8 cellular contexts compared by ENCODE assay signal in the genomic region with DNA sequence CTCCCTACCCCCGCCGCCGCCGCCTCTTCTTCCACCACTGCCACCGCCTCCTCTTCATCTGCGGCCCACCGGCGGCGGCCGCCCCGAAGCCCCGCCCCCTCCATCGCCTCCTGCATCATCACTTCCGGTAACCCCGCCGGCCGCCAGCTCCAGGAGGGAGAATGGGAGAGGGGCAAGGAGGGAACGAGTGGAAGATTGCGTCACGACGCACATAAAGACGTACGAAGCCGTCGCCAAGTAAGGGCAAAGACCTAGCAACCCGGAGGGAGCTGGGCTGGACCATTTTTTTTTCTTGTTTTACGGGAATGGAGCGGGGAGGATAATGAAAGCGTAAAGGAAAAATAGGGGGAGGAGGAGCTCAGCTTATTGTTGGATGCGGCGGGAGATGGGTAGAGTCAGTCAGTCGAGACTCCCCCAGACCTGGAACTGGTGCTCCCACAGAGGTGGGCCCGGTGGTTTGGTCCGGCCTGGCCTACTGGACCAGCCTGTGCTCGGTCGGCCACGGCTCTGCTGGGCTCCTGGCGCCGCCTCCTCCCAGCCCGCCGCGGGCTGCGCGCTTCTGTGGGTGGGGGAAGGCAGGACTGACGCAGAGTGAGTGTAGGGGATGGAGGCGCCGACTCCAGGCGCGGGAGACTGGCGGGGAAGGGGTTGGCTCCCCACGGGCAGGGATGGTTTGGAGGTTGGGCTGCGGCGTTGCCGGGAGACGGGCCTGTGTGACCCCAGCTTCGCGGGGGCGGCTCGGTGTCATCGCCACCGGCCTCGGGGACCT. TPM values are rescaled to one million over a fixed set of nuclear protein-coding genes. Genes with fewer than 3 reads are reported as not detected.
DNase-seq lines count a peak whose midpoint lies in the region; ATAC-seq, FAIRE-seq and TF ChIP-seq lines count a peak whose summit lies in the region.

A gene with protein sequence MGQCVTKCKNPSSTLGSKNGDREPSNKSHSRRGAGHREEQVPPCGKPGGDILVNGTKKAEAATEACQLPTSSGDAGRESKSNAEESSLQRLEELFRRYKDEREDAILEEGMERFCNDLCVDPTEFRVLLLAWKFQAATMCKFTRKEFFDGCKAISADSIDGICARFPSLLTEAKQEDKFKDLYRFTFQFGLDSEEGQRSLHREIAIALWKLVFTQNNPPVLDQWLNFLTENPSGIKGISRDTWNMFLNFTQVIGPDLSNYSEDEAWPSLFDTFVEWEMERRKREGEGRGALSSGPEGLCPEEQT (minus strand): TSS at position 60 of the 769 bp plus-strand sequence. CDS start 37,820 bp downstream, outside the sequence.
A gene with protein sequence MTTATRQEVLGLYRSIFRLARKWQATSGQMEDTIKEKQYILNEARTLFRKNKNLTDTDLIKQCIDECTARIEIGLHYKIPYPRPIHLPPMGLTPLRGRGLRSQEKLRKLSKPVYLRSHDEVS (plus strand): TSS at position 473 of the 769 bp plus-strand sequence. CDS start 14,785 bp downstream, outside the sequence.

- H3K36me3 ChIP-seq in keratinocyte (ENCODE audit: control insufficient read depth in 2 of 2, extremely low read depth in 1 of 2, insufficient read depth in 2 of 2, low read length in 2 of 2): peaks cover 3 to 11% of the 10 kb centered on the region in 2 experiments

- FAIRE-seq in keratinocyte (lab: Jason Lieb, UNC): no peak

- H4K20me1 ChIP-seq in keratinocyte (ENCODE audit: control insufficient read depth, extremely low read depth, insufficient read depth, low read length): no peaks in the 10 kb centered on the region

- DNase-seq in AG08396 (ENCODE audit: low spot score) (peak; percentile 95), NCI-H460 (ENCODE audit: extremely low read depth, low read depth) (peak; percentile 98), cerebellar nuclear complex (lab: John Stamatoyannopoulos, UW) (peak; percentile 63 to 77), keratinocyte (ENCODE audit: low read depth, low spot score) (peak; percentile 91)
- DNase-seq in activated CD4-positive, CD25-positive, alpha-beta regulatory T cell treated with anti-CD3 and anti-CD28 coated beads, Interleukin-2, amount 50 U/mL, for 72 hours: peak; percentile 81
- peak; percentile 71 to 82 for DNase-seq in stimulated activated CD4-positive, alpha-beta T cell treated with anti-CD3 and anti-CD28 coated beads, Interleukin-15, amount 100 ng/mL, for 1 hour (ENCODE audit: low read depth in 1 of 2, low spot score in 1 of 2)

- H3K4me1 ChIP-seq in keratinocyte (ENCODE audit: control insufficient read depth, extremely low read depth, insufficient read depth, low read length): peaks cover 61% of the 10 kb centered on the region

- peaks cover 3% of the 10 kb centered on the region for H3K9me1 ChIP-seq in keratinocyte (ENCODE audit: control insufficient read depth, extremely low read depth, insufficient read depth, low read length)

- peak within 1 kb of the TSS; percentile 97 for H3K9ac ChIP-seq in keratinocyte (ENCODE audit: control insufficient read depth, extremely low read depth, insufficient read depth, low read length)

- H3K4me2 ChIP-seq in keratinocyte (ENCODE audit: control insufficient read depth, extremely low read depth, insufficient read depth, low read depth, low read length): peak within 1 kb of the TSS; percentile 93

- no peak for TF ChIP-seq CTCF in keratinocyte (optimal IDR thresholded peaks at IDR 0.05 in 1 of 3, IDR thresholded peaks at IDR 0.05 in 1 of 3, conservative IDR thresholded peaks at IDR 0.05 in 1 of 3; ENCODE audit: extremely low read depth in 1 of 3, insufficient read depth in 2 of 3, low read length in 3 of 3)

- no peaks in the 10 kb centered on the region for H3K9me3 ChIP-seq in keratinocyte (ENCODE audit: control insufficient read depth, low read depth, low read length)

- no peaks in the 10 kb centered on the region for H3K27me3 ChIP-seq in keratinocyte (ENCODE audit: control insufficient read depth, extremely low read depth, insufficient read depth, low read length)

- H3K4me3 ChIP-seq in keratinocyte (ENCODE audit: control insufficient read depth in 2 of 3, extremely low read depth in 1 of 3, insufficient read depth in 2 of 3, low read depth in 1 of 3, low read length in 3 of 3): peak within 1 kb of the TSS; percentile 70 to 86 (median 85)

- H2AFZ ChIP-seq in keratinocyte (ENCODE audit: control insufficient read depth, low read length): peak within 1 kb of the TSS; percentile 94

- ATAC-seq in GM19025 (IDR thresholded peaks at IDR 0.05; ENCODE audit: low read depth, unreplicated experiment): peak; percentile 70
- ATAC-seq in HG03342 (IDR thresholded peaks at IDR 0.05; ENCODE audit: unreplicated experiment): peak; percentile 62

- H3K27ac ChIP-seq in keratinocyte (ENCODE audit: control insufficient read depth, insufficient read depth, low read length): peak within 1 kb of the TSS; percentile 98

- dilution Hi-C loops in keratinocyte (cut with MboI; ENCODE audit: extremely low pct_ligation_motif_present, low sequenced_read_pairs): no loop called here

- H3K79me2 ChIP-seq in keratinocyte (ENCODE audit: control insufficient read depth, insufficient read depth, low read length): peaks cover 56% of the 10 kb centered on the region

RNA-seq across cellular contexts. Expression of the first gene that starts in this region (rescaled TPM):
- 10.0 and 10.1 TPM in 2 replicates for total RNA-seq in NCI-H460 (2014; rRNA removed; shearing (Covaris generic))
- polyA plus RNA-seq in NCI-H460 (2014; cell fraction: nucleus; rRNA removed): 2.8 and 4.0 TPM in 2 replicates
- polyA plus RNA-seq in keratinocyte: 8.0 to 10.0 TPM (median 9.4 TPM) in 3 replicates
- polyA plus RNA-seq in keratinocyte (2011; ENCODE audit: low read depth): 14.8 TPM
- 7.1 and 9.8 TPM in 2 replicates for polyA plus RNA-seq in keratinocyte (2011; cell fraction: cytosol; rRNA removed)
- polyA plus RNA-seq in keratinocyte (2011; cell fraction: nucleus; rRNA removed): 12.2 and 15.4 TPM in 2 replicates
- polyA plus RNA-seq in keratinocyte (2012; ENCODE audit: low replicate concordance): 11.5 and 28.0 TPM in 2 replicates
- 18.5 to 29.4 TPM (median 27.1 TPM) in 3 replicates for polyA minus RNA-seq in keratinocyte
- 14.8 TPM for polyA minus RNA-seq in keratinocyte (2011; cell fraction: cytosol; rRNA and poly(A)+ RNA removed)
- 13.1 and 21.9 TPM in 2 replicates for polyA minus RNA-seq in keratinocyte (2011; cell fraction: nucleus; rRNA and poly(A)+ RNA removed)

RNA-seq across cellular contexts. Expression of the second gene that starts in this region (rescaled TPM):
- 72.7 and 74.2 TPM in 2 replicates for total RNA-seq in NCI-H460 (2014; rRNA removed; shearing (Covaris generic))
- polyA plus RNA-seq in NCI-H460 (2014; cell fraction: nucleus; rRNA removed): 36.4 and 60.3 TPM in 2 replicates
- 13.1 to 27.1 TPM (median 21.7 TPM) in 3 replicates for polyA plus RNA-seq in keratinocyte
- 13.0 TPM for polyA plus RNA-seq in keratinocyte (2011; ENCODE audit: low read depth)
- 19.7 and 28.4 TPM in 2 replicates for polyA plus RNA-seq in keratinocyte (2011; cell fraction: cytosol; rRNA removed)
- 6.4 and 10.7 TPM in 2 replicates for polyA plus RNA-seq in keratinocyte (2011; cell fraction: nucleus; rRNA removed)
- polyA plus RNA-seq in keratinocyte (2012; ENCODE audit: low replicate concordance): 22.6 and 25.4 TPM in 2 replicates
- polyA minus RNA-seq in keratinocyte: 2.3 to 12.0 TPM (median 5.1 TPM) in 3 replicates
- polyA minus RNA-seq in keratinocyte (2011; cell fraction: cytosol; rRNA and poly(A)+ RNA removed): 16.9 TPM
- polyA minus RNA-seq in keratinocyte (2011; cell fraction: nucleus; rRNA and poly(A)+ RNA removed): 0.85 and 1.8 TPM in 2 replicates

Comparison
In these comparisons a context has a peak if more than half of its experiments do, and no peak if none do; other contexts are left out.
1. Peak in every context shown above with its lines: DNase-seq, ATAC-seq, H3K4me3 ChIP-seq and H3K27ac ChIP-seq.